Comparison of ENCODE assay signal across 1 cellular context in genomic region chr15:34584321-34584668, GRCh38.
TF ChIP-seq lines count a peak whose summit lies in the region.

No MANE protein-coding gene starts in this region.

TF ChIP-seq in HCT116, 20 proteins besides CTCF, POLR2A, EP300 and RAD21 (continued from another document):
- TF ChIP-seq MAX (IDR thresholded peaks at IDR 0.05): no peak
